ENCODE assay signal across 23 cellular contexts in genomic region chr2:113124984-113125855, GRCh38. TPM values are rescaled to one million over a fixed set of nuclear protein-coding genes. Genes with fewer than 3 reads are reported as not detected.
A peak's percentile ranks its signal among the peaks of the same experiment; 100 is the strongest.
DNase-seq lines count a peak whose midpoint lies in the region; ATAC-seq, FAIRE-seq and TF ChIP-seq lines count a peak whose summit lies in the region.
"Had no signal": no experiment of that assay in that cellular context is flagged by ENCODE, and none has a peak within 500 bp of the region (broad histone marks: within the 10 kb centered on the region; RNA-seq: fewer than 3 reads in every experiment).

No MANE protein-coding gene starts in this region.

- H3K9ac ChIP-seq in SK-N-SH (no peak overlapping the region), GM12878 (ENCODE audit: control insufficient read depth, insufficient read depth, low read length) (no peak overlapping the region)

- H3K4me1 ChIP-seq in SK-N-SH (ENCODE audit: control insufficient read depth in 1 of 2, insufficient read depth in 2 of 2, low read depth in 1 of 2, low read length in 1 of 2) (no peaks in the 10 kb centered on the region), GM12878 (ENCODE audit: control insufficient read depth, insufficient read depth, low read length) (peaks cover 11% of the 10 kb centered on the region), osteoblast (ENCODE audit: insufficient read depth, low read length) (peaks cover 3% of the 10 kb centered on the region), right cardiac atrium (ENCODE audit: control insufficient read depth, insufficient read depth, low read length) (peaks cover 6% of the 10 kb centered on the region)
- H3K4me1 ChIP-seq: tibial artery had no signal

- no peak overlapping the region; a peak in 1 of 4 replicates for H3K4me3 ChIP-seq in SK-N-SH (ENCODE audit: low read depth in 2 of 2, low read length in 1 of 2)
- no peak overlapping the region for H3K4me3 ChIP-seq in GM12878
- peak overlapping the region; percentile 36 for H3K4me3 ChIP-seq in osteoblast (ENCODE audit: insufficient read depth, low read length)
- H3K4me3 ChIP-seq in right cardiac atrium (ENCODE audit: low read length), result no peak overlapping the region
- H3K4me3 ChIP-seq: esophagus muscularis mucosa, heart left ventricle, SK-N-MC, tibial artery had no signal

- in situ Hi-C loops in GM12878 (cut with MboI), result no loop called here

- H3K9me3 ChIP-seq in SK-N-SH, result no peaks in the 10 kb centered on the region
- H3K9me3 ChIP-seq in GM12878 (replicated peaks; ENCODE audit: control insufficient read depth, insufficient read depth, low read length), result no peaks in the 10 kb centered on the region
- H3K9me3 ChIP-seq in osteoblast (ENCODE audit: low read depth, low read length), result no peaks in the 10 kb centered on the region
- H3K9me3 ChIP-seq in right cardiac atrium (ENCODE audit: control insufficient read depth, low read length), result no peaks in the 10 kb centered on the region
- H3K9me3 ChIP-seq: esophagus muscularis mucosa, heart left ventricle, tibial artery had no signal

- no peaks in the 10 kb centered on the region for H3F3A ChIP-seq in SK-N-SH (replicated peaks; ENCODE audit: insufficient read depth)

- TF ChIP-seq EP300 in SK-N-SH (IDR thresholded peaks at IDR 0.05; ENCODE audit: borderline replicate concordance in 1 of 2, low read depth in 1 of 2, low read length in 1 of 2), result no peak
- TF ChIP-seq EP300 in GM12878 (IDR thresholded peaks at IDR 0.05; ENCODE audit: borderline replicate concordance in 1 of 2, control insufficient read depth in 1 of 2, low read depth in 2 of 2, low read length in 2 of 2), result no peak

- DNase-seq in SK-N-SH (no peak), GM12878 (ENCODE audit: low read depth, low spot score) (no peak), osteoblast (ENCODE audit: insufficient read length, low spot score, missing footprints) (no peak), right cardiac atrium (no peak)
- no peak for DNase-seq in stimulated activated CD4-positive, alpha-beta T cell treated with anti-CD3 and anti-CD28 coated beads, Interleukin-1b, Interleukin-23, amount 100 ng/mL, for 48 hours
- DNase-seq: 8988T; heart left ventricle; NCI-H2029 treated with DMSO at 0.1 percent for 48 hours; NCI-H526 treated with DMSO at 0.1 percent for 48 hours; stimulated activated CD4-positive, alpha-beta T cell treated with anti-CD3 and anti-CD28 coated beads, Interleukin-4, amount 100 ng/mL, for 1 hour; stimulated activated CD8-positive, alpha-beta memory T cell treated with anti-CD3 and anti-CD28 coated beads, Interleukin-4, amount 100 ng/mL, for 48 hours; tibial artery had no signal

- BruUV-seq in GM12878 (replicated peaks; lab: Mats Ljungman, UMichigan), result no TSS peak

- RAD21 ChIA-PET in GM12878 (lab: Charles Lee; ENCODE audit: unreplicated experiment), result interaction anchor here (0.7 kb wide), 2 partner anchors 13 to 172 kb away, joined by 3 read pairs; no protein-coding TSS in a partner anchor

- FAIRE-seq in GM12878 (lab: Jason Lieb, UNC), result peak; percentile 64
- FAIRE-seq: colon, G401.6 had no signal

- no peaks in the 10 kb centered on the region for H3K79me2 ChIP-seq in SK-N-SH (ENCODE audit: insufficient read depth)
- no peaks in the 10 kb centered on the region for H3K79me2 ChIP-seq in GM12878 (ENCODE audit: control insufficient read depth, insufficient read depth, low read length)
- H3K79me2 ChIP-seq in osteoblast (ENCODE audit: insufficient read depth, low read length), result no peaks in the 10 kb centered on the region

- H2AFZ ChIP-seq in SK-N-SH (ENCODE audit: low read depth) (peak overlapping the region; percentile 72; the same call in 1 of the 2 replicates), GM12878 (ENCODE audit: control insufficient read depth, low read depth, low read length) (no peak overlapping the region), osteoblast (ENCODE audit: low read length) (no peak overlapping the region)

- TF ChIP-seq CTCF in SK-N-SH (IDR thresholded peaks at IDR 0.05) (no peak), GM12878 (IDR thresholded peaks at IDR 0.05 in 2 of 3, conservative IDR thresholded peaks at IDR 0.05 in 1 of 3; ENCODE audit: control insufficient read depth in 2 of 3, extremely low read depth in 1 of 3, insufficient read depth in 1 of 3, low read depth in 3 of 3, low read length in 3 of 3) (no peak), osteoblast (IDR thresholded peaks at IDR 0.05; ENCODE audit: extremely low read depth, low read depth, low read length) (no peak)

- no peaks in the 10 kb centered on the region for H3K36me3 ChIP-seq in SK-N-SH (replicated peaks in 1 of 2; ENCODE audit: control insufficient read depth in 1 of 2, insufficient read depth in 2 of 2, low read length in 1 of 2)
- no peaks in the 10 kb centered on the region for H3K36me3 ChIP-seq in GM12878 (ENCODE audit: control insufficient read depth in 2 of 2, insufficient read depth in 2 of 2, low read length in 1 of 2)
- no peaks in the 10 kb centered on the region for H3K36me3 ChIP-seq in osteoblast (ENCODE audit: insufficient read depth, low read length)
- H3K36me3 ChIP-seq: esophagus muscularis mucosa, heart left ventricle, tibial artery had no signal

- no peak overlapping the region for H3K27ac ChIP-seq in SK-N-SH (ENCODE audit: low read depth in 2 of 2, low read length in 1 of 2)
- no peak overlapping the region for H3K27ac ChIP-seq in GM12878 (ENCODE audit: control insufficient read depth, insufficient read depth)
- H3K27ac ChIP-seq in osteoblast (ENCODE audit: low read depth, low read length), result no peak overlapping the region
- H3K27ac ChIP-seq in right cardiac atrium (ENCODE audit: low read length), result no peak overlapping the region
- H3K27ac ChIP-seq: esophagus muscularis mucosa, SK-N-MC, tibial artery had no signal

- no peaks in the 10 kb centered on the region for H3K9me2 ChIP-seq in SK-N-SH

- POLR2A ChIA-PET in SK-N-SH (lab: Yijun Ruan, JAX), result no interaction called here
- POLR2A ChIA-PET in GM12878 (lab: Charles Lee), result interaction anchor here (1.2 kb wide), 1 partner anchor 14 kb away, joined by 3 read pairs; no protein-coding TSS in a partner anchor

- ATAC-seq in SK-N-SH treated with all-trans-retinoic acid at 6 μM for 48 hours, result no peak
- ATAC-seq in HG03066 (IDR thresholded peaks at IDR 0.05; ENCODE audit: low read depth, unreplicated experiment), result peak; percentile 14
- ATAC-seq in GM12878, result no peak
- no peak for ATAC-seq in right cardiac atrium
- ATAC-seq in HG03108 (IDR thresholded peaks at IDR 0.05; ENCODE audit: unreplicated experiment), result no peak

- no peak for TF ChIP-seq POLR2A in GM12878 (IDR thresholded peaks at IDR 0.05; ENCODE audit: low read depth, low read length)

- H3K27me3 ChIP-seq in SK-N-SH (ENCODE audit: insufficient read depth), result peaks cover 21% of the 10 kb centered on the region
- H3K27me3 ChIP-seq in GM12878 (replicated peaks in 1 of 2; ENCODE audit: control insufficient read depth in 2 of 2, insufficient read depth in 2 of 2, low read length in 1 of 2), result no peaks in the 10 kb centered on the region
- peaks cover 36% of the 10 kb centered on the region for H3K27me3 ChIP-seq in osteoblast (ENCODE audit: insufficient read depth, low read length)
- no peaks in the 10 kb centered on the region for H3K27me3 ChIP-seq in right cardiac atrium (ENCODE audit: control insufficient read depth, insufficient read depth)
- H3K27me3 ChIP-seq: heart left ventricle, tibial artery had no signal

- SMC1A ChIA-PET in GM12878 (lab: Charles Lee; ENCODE audit: uncharacterized antibody, unreplicated experiment), result interaction anchor here (1.0 to 1.7 kb wide), 3 partner anchors 13 to 45 kb away, joined by 3 read pairs; no protein-coding TSS in a partner anchor

- peak overlapping the region; percentile 45; the same call in 1 of the 2 replicates for H3K4me2 ChIP-seq in SK-N-SH
- H3K4me2 ChIP-seq in GM12878 (ENCODE audit: control insufficient read depth, insufficient read depth), result peak overlapping the region; percentile 84; the same call in 1 of the 2 replicates
- H3K4me2 ChIP-seq in osteoblast (ENCODE audit: insufficient read depth, low read length), result peak overlapping the region; percentile 57

- intact Hi-C loops in GM12878 (cut with micrococcal nuclease; ENCODE audit: unreplicated experiment), result no loop called here
- intact Hi-C loops in right cardiac atrium (cut with DNase I), result no loop called here

- CTCF ChIA-PET in SK-N-SH (lab: Yijun Ruan, JAX), result interaction anchor here (1.1 to 7.4 kb wide), 2 partner anchors 13 to 265 kb away, joined by 3 to 51 read pairs; no protein-coding TSS in a partner anchor
- CTCF ChIA-PET in GM12878 (lab: Yijun Ruan, JAX), result interaction anchor here (1.2 to 4.2 kb wide), 4 partner anchors 10 to 49 kb away, joined by 3 to 28 read pairs (median 4); no protein-coding TSS in a partner anchor

- 17% methylated on average over 6 of the region's 6 CpGs for WGBS in SK-N-SH (ENCODE audit: low lambda C conversion rate)
- WGBS in GM12878 (ENCODE audit: insufficient coverage, insufficient replicate concordance, low lambda C conversion rate, missing lambda C conversion rate), result 75% methylated on average over 6 of the region's 6 CpGs
- WGBS in right cardiac atrium, result 64% methylated on average over 6 of the region's 6 CpGs

- no peak for TF ChIP-seq RAD21 in SK-N-SH (IDR thresholded peaks at IDR 0.05; ENCODE audit: low read length)
- TF ChIP-seq RAD21 in GM12878 (IDR thresholded peaks at IDR 0.05; ENCODE audit: insufficient read depth, low read depth, low read length), result no peak

- H4K20me1 ChIP-seq in SK-N-SH (ENCODE audit: insufficient read depth) (no peaks in the 10 kb centered on the region), GM12878 (ENCODE audit: control insufficient read depth, insufficient read depth) (no peaks in the 10 kb centered on the region), osteoblast (ENCODE audit: insufficient read depth, low read length) (no peaks in the 10 kb centered on the region)

RNA-seq across cellular contexts. Expression of gene IL1RN, which starts 2.2 kb away (rescaled TPM):
- polyA plus RNA-seq in SK-N-SH (2012; rRNA removed) (not detected in 2 replicates), GM12878 (2011; rRNA removed) (0.04 TPM in 1 of 2 replicates, not detected in the other), GM12878 (2014; fragmentation: Illumina TruSeq; extraction: Trizol) (0.04 and 0.43 TPM in 2 replicates), GM12878 (2014; fragmentation: Nextera tagmentation; extraction: Ambion mirVana) (under 1 TPM in 1 of 2 experiments, not detected in 1; 0.04 TPM), GM12878 (2014; rRNA removed) (not detected in 2 replicates), GM12878 (2016; fragmentation: Nextera tagmentation; extraction: Ambion mirVana) (not detected), right cardiac atrium (0.54 TPM)
- polyA plus RNA-seq in SK-N-SH (2012; cell fraction: cytosol; rRNA removed), result not detected in 2 replicates
- not detected in 2 replicates for polyA plus RNA-seq in SK-N-SH (2012; cell fraction: nucleus; rRNA removed)
- total RNA-seq in GM12878 (2013; cell fraction: nucleolus; rRNA removed), result not detected in 2 replicates
- total RNA-seq in GM12878 (2014; rRNA removed) (not detected in 2 replicates), GM12878 (2014; rRNA removed; fragmentation: Illumina TruSeq; extraction: Trizol) (not detected in 2 replicates), GM12878 (2021) (not detected in 2 replicates), osteoblast (not detected in 2 replicates), right cardiac atrium (1 to 10 TPM in 1 of 4 donors, under 1 TPM in 3; 0.45 to 1.1 (median 0.78) TPM)
- polyA plus RNA-seq in GM12878 (2011; ENCODE audit: low read depth), result not detected
- polyA plus RNA-seq in GM12878 (2011; cell fraction: cytosol; rRNA removed), result not detected in 2 replicates
- polyA plus RNA-seq in GM12878 (2011; cell fraction: nucleus; rRNA removed), result not detected in 2 replicates
- not detected in 2 replicates for polyA plus RNA-seq in GM12878 (2012)
- polyA minus RNA-seq in GM12878 (2011; rRNA and poly(A)+ RNA removed), result 0.59 TPM in 1 of 2 replicates, not detected in the other
- polyA minus RNA-seq in GM12878 (2011; cell fraction: cytosol; rRNA and poly(A)+ RNA removed), result not detected in 2 replicates
- polyA minus RNA-seq in GM12878 (2011; cell fraction: nucleus; rRNA and poly(A)+ RNA removed), result not detected in 2 replicates
- total RNA-seq: mesothelial cell of epicardium had no signal

RNA-seq across cellular contexts. Expression of gene PSD4, which starts 48.6 kb away (rescaled TPM):
- polyA plus RNA-seq in SK-N-SH (2012; rRNA removed) (0.31 and 0.35 TPM in 2 replicates), GM12878 (2011; rRNA removed) (13.6 and 27.4 TPM in 2 replicates), GM12878 (2014; fragmentation: Illumina TruSeq; extraction: Trizol) (20.8 and 48.3 TPM in 2 replicates), GM12878 (2014; fragmentation: Nextera tagmentation; extraction: Ambion mirVana) (1 to 10 TPM in 1 of 2 experiments, under 1 TPM in 1; 0.68 to 1.7 TPM), GM12878 (2014; rRNA removed) (47.9 and 59.7 TPM in 2 replicates), GM12878 (2016; fragmentation: Nextera tagmentation; extraction: Ambion mirVana) (10 to 100 TPM; 23.7 to 25.9 TPM), right cardiac atrium (1.0 TPM)
- polyA plus RNA-seq in SK-N-SH (2012; cell fraction: cytosol; rRNA removed), result 0.14 and 0.24 TPM in 2 replicates
- polyA plus RNA-seq in SK-N-SH (2012; cell fraction: nucleus; rRNA removed), result 0.31 and 0.43 TPM in 2 replicates
- total RNA-seq in GM12878 (2013; cell fraction: nucleolus; rRNA removed), result 168 and 195 TPM in 2 replicates
- total RNA-seq in GM12878 (2014; rRNA removed) (96.0 and 98.5 TPM in 2 replicates), GM12878 (2014; rRNA removed; fragmentation: Illumina TruSeq; extraction: Trizol) (42.6 and 42.8 TPM in 2 replicates), GM12878 (2021) (114 and 117 TPM in 2 replicates), osteoblast (1.2 and 1.8 TPM in 2 replicates), right cardiac atrium (1 to 10 TPM; 2.0 to 4.0 (median 3.3) TPM)
- 26.5 TPM for polyA plus RNA-seq in GM12878 (2011; ENCODE audit: low read depth)
- 29.5 and 30.9 TPM in 2 replicates for polyA plus RNA-seq in GM12878 (2011; cell fraction: cytosol; rRNA removed)
- 145 and 151 TPM in 2 replicates for polyA plus RNA-seq in GM12878 (2011; cell fraction: nucleus; rRNA removed)
- polyA plus RNA-seq in GM12878 (2012), result 55.8 and 60.1 TPM in 2 replicates
- 66.3 and 101 TPM in 2 replicates for polyA minus RNA-seq in GM12878 (2011; rRNA and poly(A)+ RNA removed)
- 29.9 and 34.2 TPM in 2 replicates for polyA minus RNA-seq in GM12878 (2011; cell fraction: cytosol; rRNA and poly(A)+ RNA removed)
- polyA minus RNA-seq in GM12878 (2011; cell fraction: nucleus; rRNA and poly(A)+ RNA removed), result 65.5 and 85.2 TPM in 2 replicates

RNA-seq across cellular contexts. Expression of gene IL1F10, which starts 57.5 kb away (rescaled TPM):
- polyA plus RNA-seq in SK-N-SH (2012; rRNA removed) (not detected in 2 replicates), GM12878 (2011; rRNA removed) (not detected in 2 replicates), GM12878 (2014; fragmentation: Illumina TruSeq; extraction: Trizol) (not detected in 2 replicates), GM12878 (2014; fragmentation: Nextera tagmentation; extraction: Ambion mirVana) (not detected), GM12878 (2014; rRNA removed) (not detected in 2 replicates), GM12878 (2016; fragmentation: Nextera tagmentation; extraction: Ambion mirVana) (not detected), right cardiac atrium (not detected)
- not detected in 2 replicates for polyA plus RNA-seq in SK-N-SH (2012; cell fraction: cytosol; rRNA removed)
- not detected in 2 replicates for polyA plus RNA-seq in SK-N-SH (2012; cell fraction: nucleus; rRNA removed)
- not detected in 2 replicates for total RNA-seq in GM12878 (2013; cell fraction: nucleolus; rRNA removed)
- total RNA-seq in GM12878 (2014; rRNA removed) (not detected in 2 replicates), GM12878 (2014; rRNA removed; fragmentation: Illumina TruSeq; extraction: Trizol) (not detected in 2 replicates), GM12878 (2021) (not detected in 2 replicates), osteoblast (not detected in 2 replicates), right cardiac atrium (not detected)
- not detected for polyA plus RNA-seq in GM12878 (2011; ENCODE audit: low read depth)
- polyA plus RNA-seq in GM12878 (2011; cell fraction: cytosol; rRNA removed), result not detected in 2 replicates
- not detected in 2 replicates for polyA plus RNA-seq in GM12878 (2011; cell fraction: nucleus; rRNA removed)
- polyA plus RNA-seq in GM12878 (2012), result not detected in 2 replicates
- not detected in 2 replicates for polyA minus RNA-seq in GM12878 (2011; rRNA and poly(A)+ RNA removed)
- not detected in 2 replicates for polyA minus RNA-seq in GM12878 (2011; cell fraction: cytosol; rRNA and poly(A)+ RNA removed)
- not detected in 2 replicates for polyA minus RNA-seq in GM12878 (2011; cell fraction: nucleus; rRNA and poly(A)+ RNA removed)
- total RNA-seq: activated CD4-positive, alpha-beta memory T cell treated with anti-CD3 and anti-CD28 coated beads for 36 hours; activated T-helper 1 cell treated with anti-CD3 and anti-CD28 coated beads, Interleukin-12 subunit alpha, Interleukin-12 subunit beta, Interleukin-2, Interleukin-4 antibody, amounts not matched to agents 30 ng/mL and 10 ng/mL and 1 ng/mL, durations not matched to agents 14 hours and 24 hours and 36 hours; esophagus muscularis mucosa; heart left ventricle; mesothelial cell of epicardium; sciatic nerve had no signal
- polyA plus RNA-seq: heart left ventricle had no signal

Comparison
In these comparisons a context has a peak if more than half of its experiments do, and no peak if none do; other contexts are left out.
1. RNA of gene PSD4, which starts 48.6 kb away (total RNA-seq): 42.6 to 195 TPM in GM12878; 2.0 to 4.0 TPM in right cardiac atrium and 1.2 to 1.8 TPM in osteoblast; every median in the first group is over 4 times any median in the second.
2. Peak in every context shown above with its lines, with median percentiles within 50 percentile points of each other: H3K4me2 ChIP-seq.